ENCODE assay signal across 8 cellular contexts in genomic region chr10:24556746-24557742, GRCh38.
A peak's percentile ranks its signal among the peaks of the same experiment; 100 is the strongest.
DNase-seq lines count a peak whose midpoint lies in the region; ATAC-seq and TF ChIP-seq lines count a peak whose summit lies in the region.

No MANE protein-coding gene starts in this region.

- TF ChIP-seq POLR2A in uterus (IDR thresholded peaks at IDR 0.05), result no peak

- no peak overlapping the region for H3K4me3 ChIP-seq in cardiac fibroblast (replicated peaks in 1 of 2; ENCODE audit: low read depth in 2 of 2, low read length in 2 of 2)
- H3K4me3 ChIP-seq in uterus, result no peak overlapping the region

- no peak overlapping the region for H3K27ac ChIP-seq in 22Rv1
- H3K27ac ChIP-seq in uterus, result no peak overlapping the region

- DNase-seq in Daoy (ENCODE audit: low read depth), result peak; percentile 46
- DNase-seq in NOMO-1 treated with DMSO at 0.1 percent for 48 hours (lab: John Stamatoyannopoulos, UW; ENCODE audit: unreplicated experiment), result peak; percentile 55
- DNase-seq in cardiac fibroblast (ENCODE audit: low read depth in 2 of 2), result peak; percentile 84 to 85
- DNase-seq in left kidney (ENCODE audit: low read depth, low spot score), result peak; percentile 79
- DNase-seq in uterus, result no peak

- H3K9me3 ChIP-seq in uterus, result no peaks in the 10 kb centered on the region

- ATAC-seq in HG02798 (IDR thresholded peaks at IDR 0.05; ENCODE audit: poor library complexity, unreplicated experiment), result peak; percentile 61
- no peak for ATAC-seq in HG02763 (IDR thresholded peaks at IDR 0.05; ENCODE audit: unreplicated experiment)

- H3K4me1 ChIP-seq in uterus, result no peaks in the 10 kb centered on the region

- TF ChIP-seq CTCF in 22Rv1 (IDR thresholded peaks at IDR 0.05) (peak; percentile 82), cardiac fibroblast (IDR thresholded peaks at IDR 0.05; ENCODE audit: low read depth, low read length) (peak; percentile 65), uterus (IDR thresholded peaks at IDR 0.05) (peak; percentile 19 to 44 (median 38))

- no peaks in the 10 kb centered on the region for H3K36me3 ChIP-seq in uterus

- intact Hi-C loops in uterus (cut with DNase I; ENCODE audit: low total_unique reads), result no loop called here

- no peaks in the 10 kb centered on the region for H3K27me3 ChIP-seq in uterus

Comparison
In these comparisons a context has a peak if more than half of its experiments do, and no peak if none do; other contexts are left out.
1. DNase-seq: peak in Daoy (single experiment), NOMO-1 treated with DMSO at 0.1 percent for 48 hours (single experiment), cardiac fibroblast (2 of 2) and left kidney (single experiment); none in uterus (0 of 2).
2. Peak in every context shown above with its lines, with median percentiles within 50 percentile points of each other: CTCF ChIP-seq.